In genomic region chr2:239132156-239132709, GRCh38 we compare ENCODE assay signal across 1 cellular context.
TF ChIP-seq lines count a peak whose summit lies in the region.

No MANE protein-coding gene starts in this region.

TF ChIP-seq in H1, 55 proteins besides CTCF, POLR2A, EP300 and RAD21 (continued from another document):
- TF ChIP-seq SP2 (IDR thresholded peaks at IDR 0.05; ENCODE audit: low read length) (no peak), FOSL1 (IDR thresholded peaks at IDR 0.05; ENCODE audit: insufficient read depth, low read depth, low read length) (no peak), RBBP5 (IDR thresholded peaks at IDR 0.05; ENCODE audit: borderline replicate concordance, low read depth, low read length) (no peak), EGR1 (IDR thresholded peaks at IDR 0.05; ENCODE audit: borderline replicate concordance, low read depth, low read length) (no peak), CHD1 (IDR thresholded peaks at IDR 0.05; ENCODE audit: low read depth, low read length) (no peak), SAP30 (IDR thresholded peaks at IDR 0.05; ENCODE audit: insufficient read depth, insufficient replicate concordance, low read length) (no peak), TAF7 (optimal IDR thresholded peaks at IDR 0.05; ENCODE audit: borderline replicate concordance, low read depth, low read length) (no peak), MAFK (IDR thresholded peaks at IDR 0.05; ENCODE audit: low read depth, low read length) (no peak), RFX5 (IDR thresholded peaks at IDR 0.05; ENCODE audit: borderline replicate concordance, low read depth, low read length) (no peak), NRF1 (IDR thresholded peaks at IDR 0.05; ENCODE audit: low read depth, low read length) (no peak), ASH2L (IDR thresholded peaks at IDR 0.05; ENCODE audit: low read length) (no peak), RXRA (IDR thresholded peaks at IDR 0.05; ENCODE audit: insufficient read depth, low read depth, low read length) (no peak), KDM5A (IDR thresholded peaks at IDR 0.05; ENCODE audit: low read length) (no peak), CHD2 (IDR thresholded peaks at IDR 0.05; ENCODE audit: low read length) (no peak), GABPA (IDR thresholded peaks at IDR 0.05; ENCODE audit: borderline replicate concordance, insufficient read depth, low read length) (no peak)
